Comparison of ENCODE assay signal across 8 cellular contexts in the genomic region with DNA sequence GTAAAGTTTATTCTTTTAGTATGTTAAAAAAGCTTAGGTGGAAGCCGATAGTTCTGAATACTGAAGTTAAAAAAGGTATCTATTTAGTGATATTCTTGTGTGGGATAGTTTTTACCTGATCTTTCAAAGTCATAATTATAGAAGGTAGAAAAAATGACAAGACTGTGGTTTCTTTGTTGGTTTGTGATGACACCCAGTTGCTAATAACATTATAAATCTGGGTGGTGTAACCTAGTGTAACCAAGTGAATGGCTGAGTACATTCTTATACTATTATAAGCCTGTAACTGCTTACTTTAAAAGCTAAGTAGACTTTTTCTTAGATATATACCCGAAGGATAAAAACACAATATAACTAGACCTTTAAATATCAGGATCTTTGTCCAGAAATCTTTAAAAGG. TPM values are rescaled to one million over a fixed set of nuclear protein-coding genes. Genes with fewer than 3 reads are reported as not detected.
A peak's percentile ranks its signal among the peaks of the same experiment; 100 is the strongest.
DNase-seq lines count a peak whose midpoint lies in the region; ATAC-seq and TF ChIP-seq lines count a peak whose summit lies in the region.

No MANE protein-coding gene starts in this region.

- in situ Hi-C loops in GM23248 (cut with MboI) = no loop called here

- H3K79me2 ChIP-seq in GM23248 (ENCODE audit: insufficient read depth) = peaks cover 71% of the 10 kb centered on the region
- peaks cover 85% of the 10 kb centered on the region for H3K79me2 ChIP-seq in PC-9 (ENCODE audit: low read depth)

- BruUV-seq in PC-9 (replicated peaks; lab: Mats Ljungman, UMichigan) = no TSS peak

- H3K4me3 ChIP-seq in GM23248 (peak overlapping the region; percentile 98), PC-9 (peak overlapping the region; percentile 76), epithelial cell of esophagus (ENCODE audit: low read length) (peak overlapping the region; percentile 79), prostate gland (peak overlapping the region; percentile 88 to 90)

- peak overlapping the region; percentile 95 for H3K9ac ChIP-seq in GM23248

- DNase-seq in GM23248 (peak; percentile 81), PC-9 (peak in 1 of 2 experiments; percentile 43), epithelial cell of esophagus (ENCODE audit: low read depth) (peak; percentile 42), prostate gland (ENCODE audit: low spot score) (no peak), HEK293T (ENCODE audit: extremely low spot score) (no peak), H4 (ENCODE audit: low spot score) (no peak), left lobe of liver (ENCODE audit: low spot score) (no peak)

- H3K27me3 ChIP-seq in GM23248 (replicated peaks; ENCODE audit: insufficient read depth) (no peaks in the 10 kb centered on the region), PC-9 (ENCODE audit: insufficient read depth, low read depth) (no peaks in the 10 kb centered on the region), prostate gland (replicated peaks; ENCODE audit: insufficient read depth) (no peaks in the 10 kb centered on the region)

- H2AFZ ChIP-seq in GM23248 (no peak overlapping the region), PC-9 (no peak overlapping the region)

- WGBS in GM23248 (ENCODE audit: low coverage in 1 of 2, low lambda C conversion rate in 2 of 2, missing lambda C conversion rate in 2 of 2), 2 experiments = 0 to 1% methylated on average over 2 of the region's 2 CpGs
- WGBS in prostate gland = 6% methylated on average over 2 of the region's 2 CpGs

- CTCF ChIA-PET in PC-9 (lab: Charles Lee) = no interaction called here
- CTCF ChIA-PET in HEK293T (lab: Yijun Ruan, JAX) = no interaction called here

- H3K27ac ChIP-seq in GM23248 (peak overlapping the region; percentile 97), PC-9 (peak overlapping the region; percentile 40), prostate gland (peak overlapping the region; percentile 99)

- TF ChIP-seq CTCF in PC-9 (conservative IDR thresholded peaks at IDR 0.05) (no peak), epithelial cell of esophagus (IDR thresholded peaks at IDR 0.05; ENCODE audit: insufficient read depth, low read depth, low read length, missing control alignments) (no peak), prostate gland (IDR thresholded peaks at IDR 0.05) (no peak)

- H3K4me1 ChIP-seq in GM23248 (ENCODE audit: insufficient read depth) (peaks cover 26% of the 10 kb centered on the region), PC-9 (replicated peaks; ENCODE audit: insufficient read depth) (peaks cover 48% of the 10 kb centered on the region), prostate gland (replicated peaks) (no peaks in the 10 kb centered on the region)

- H3F3A ChIP-seq in GM23248 (ENCODE audit: insufficient read depth) = peaks cover 41% of the 10 kb centered on the region
- H3F3A ChIP-seq in PC-9 (ENCODE audit: insufficient read depth, low read depth) = peaks cover 26% of the 10 kb centered on the region

- no peak for ATAC-seq in GM21360 (IDR thresholded peaks at IDR 0.05; ENCODE audit: unreplicated experiment)
- no peak for ATAC-seq in left lobe of liver

- intact Hi-C loops in PC-9 (cut with micrococcal nuclease; ENCODE audit: unreplicated experiment) = loop anchor here (2.0 to 10.0 kb wide), 2 partner anchors 100 to 368 kb away; no protein-coding TSS in a partner anchor
- intact Hi-C loops in prostate gland (cut with DNase I) = no loop called here

- TF ChIP-seq POLR2A in prostate gland (IDR thresholded peaks at IDR 0.05) = no peak

- peaks cover 34% of the 10 kb centered on the region; the same call in 1 of the 2 replicates for H4K20me1 ChIP-seq in GM23248 (ENCODE audit: insufficient read depth)
- peaks cover 61% of the 10 kb centered on the region for H4K20me1 ChIP-seq in PC-9 (ENCODE audit: insufficient read depth)

- no peaks in the 10 kb centered on the region for H3K9me2 ChIP-seq in GM23248 (ENCODE audit: insufficient read depth)
- H3K9me2 ChIP-seq in PC-9 (ENCODE audit: insufficient read depth) = no peaks in the 10 kb centered on the region

- no peaks in the 10 kb centered on the region for H3K9me3 ChIP-seq in GM23248 (ENCODE audit: low read depth)
- no peaks in the 10 kb centered on the region for H3K9me3 ChIP-seq in PC-9 (ENCODE audit: insufficient read depth, low read depth)
- no peaks in the 10 kb centered on the region for H3K9me3 ChIP-seq in prostate gland

- POLR2A ChIA-PET in PC-9 (lab: Charles Lee; ENCODE audit: unreplicated experiment) (no interaction called here), HEK293T (lab: Yijun Ruan, JAX) (no interaction called here)

- H3K4me2 ChIP-seq in GM23248 (ENCODE audit: unreplicated experiment) (peak overlapping the region; percentile 99), PC-9 (peak overlapping the region; percentile 99)

- no peaks in the 10 kb centered on the region for H3K36me3 ChIP-seq in GM23248 (ENCODE audit: low read depth)
- H3K36me3 ChIP-seq in PC-9 (ENCODE audit: low read depth) = 0 out of 2 replicates have a peak, but pooled peaks cover 6% of the 10 kb centered on the region
- H3K36me3 ChIP-seq in prostate gland = no peaks in the 10 kb centered on the region

TF ChIP-seq in HEK293T, 16 proteins besides CTCF, POLR2A, EP300 and RAD21:
- TF ChIP-seq NFRKB (IDR thresholded peaks at IDR 0.05) (no peak), FOXA1 (IDR thresholded peaks at IDR 0.05) (no peak), CTBP1 (IDR thresholded peaks at IDR 0.05; ENCODE audit: borderline replicate concordance) (no peak), PKNOX1 (IDR thresholded peaks at IDR 0.05) (no peak), TARDBP (IDR thresholded peaks at IDR 0.05) (no peak), ARNT (IDR thresholded peaks at IDR 0.05) (no peak), ELF4 (IDR thresholded peaks at IDR 0.05) (no peak)

RNA-seq across cellular contexts. Expression of gene CDK13, which starts 2.3 kb away (rescaled TPM):
- 41.4 and 52.9 TPM in 2 replicates for total RNA-seq in GM23248 (2014; rRNA removed; shearing (Covaris generic))
- 11.0 and 13.3 TPM in 2 replicates for polyA plus RNA-seq in GM23248 (2016; fragmentation: Nextera tagmentation; extraction: Ambion mirVana)
- 76.8 and 80.9 TPM in 2 replicates for total RNA-seq in PC-9 (2021)
- 10 to 100 TPM; 56.7 to 91.6 TPM for total RNA-seq in prostate gland
- total RNA-seq in H4 (2014; rRNA removed; shearing (Covaris generic)) = 50.1 and 51.7 TPM in 2 replicates
- total RNA-seq in left lobe of liver = 24.1 TPM

Comparison
In these comparisons a context has a peak if more than half of its experiments do, and no peak if none do; other contexts are left out.
1. DNase-seq: peak in GM23248 (single experiment) and epithelial cell of esophagus (single experiment); none in prostate gland (single experiment), HEK293T (single experiment), H4 (single experiment) and left lobe of liver (single experiment).
2. H3K27ac ChIP-seq: peak in every context shown above with its lines; median percentile 99 in prostate gland; 97 in GM23248; 40 in PC-9.
3. Peak in every context shown above with its lines, with median percentiles within 50 percentile points of each other: H3K4me3 ChIP-seq.